20 cellular contexts compared by ENCODE assay signal in the genomic region with DNA sequence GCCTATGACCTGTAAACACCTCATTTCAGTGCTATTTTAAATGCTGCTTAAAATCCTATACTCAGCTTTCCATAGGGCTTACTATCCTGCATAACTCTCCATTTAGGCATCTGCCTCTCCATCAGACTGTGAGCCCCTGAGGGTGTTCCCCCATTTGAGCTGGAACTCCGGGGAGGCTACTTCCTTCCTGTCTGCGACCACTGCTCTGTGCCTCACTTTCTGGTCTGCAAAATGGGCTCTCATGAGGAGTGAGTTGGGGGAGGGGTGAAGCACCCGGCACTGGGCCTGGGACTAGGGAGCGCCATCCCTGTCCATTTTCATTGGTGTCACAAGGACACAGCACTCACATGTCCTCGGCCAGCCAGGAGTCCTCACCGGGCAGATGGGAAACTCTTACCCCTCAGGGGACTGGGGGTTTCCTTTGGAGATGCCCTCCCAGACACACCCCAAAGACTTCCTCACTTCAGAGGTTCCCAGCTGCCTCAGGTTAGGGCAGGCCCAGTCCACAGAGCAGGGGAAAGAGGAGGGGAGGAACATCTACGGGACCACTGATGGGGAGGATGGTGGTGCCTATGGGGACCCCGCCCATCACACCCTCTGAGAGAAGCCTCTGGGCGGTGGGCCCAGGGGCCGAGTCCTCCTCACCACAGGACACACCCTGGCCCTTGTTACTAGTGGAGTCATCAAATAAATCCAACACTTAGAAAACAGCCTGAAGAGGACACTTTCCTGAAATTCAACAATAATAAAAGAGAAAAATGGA.
"Had no signal": no experiment of that assay in that cellular context is flagged by ENCODE, and none has a peak within 500 bp of the region (broad histone marks: within the 10 kb centered on the region; RNA-seq: fewer than 3 reads in every experiment).

No MANE protein-coding gene starts in this region.

- H3K9me3 ChIP-seq: psoas muscle, testis had no signal

- ATAC-seq: left lung; psoas muscle; sciatic nerve; stimulated activated naive B cell treated with anti-CD40 and anti-IgM and Interleukin-4, amounts not matched to agents 10 μg/mL and 1 μg/mL and 100 μg/mL, for 72 hours; stimulated activated naive CD8-positive, alpha-beta T cell treated with anti-CD3 and anti-CD28 coated beads, Interleukin-15, amount 100 ng/mL, for 72 hours had no signal

- H3K4me1 ChIP-seq: left lung, lower lobe of right lung, parathyroid adenoma, psoas muscle, testis, tibial nerve had no signal

- H3K4me3 ChIP-seq: hepatocyte, left lung, lower lobe of right lung, psoas muscle, testis, tibial nerve had no signal

- H3K36me3 ChIP-seq: left lung, lower lobe of right lung, tibial nerve had no signal

- H2AFZ ChIP-seq: hepatocyte, parathyroid adenoma had no signal

- H3K79me2 ChIP-seq: hepatocyte, parathyroid adenoma had no signal

- FAIRE-seq: colon had no signal

- H3K27ac ChIP-seq: hepatocyte, left lung, lower lobe of right lung, parathyroid adenoma, psoas muscle, testis, tibial nerve had no signal

- H3K9ac ChIP-seq: parathyroid adenoma had no signal

- DNase-seq: cerebellar nuclear complex; effector CD8-positive, alpha-beta T cell; foreskin melanocyte; left lung; lower lobe of right lung; mesenchymal stem cell; midbrain; occipital lobe; psoas muscle; retina; stimulated activated CD4-positive, alpha-beta T cell treated with anti-CD3 and anti-CD28 coated beads, Interleukin-2, amount 100 ng/mL, for 24 hours; stimulated activated CD4-positive, alpha-beta T cell treated with anti-CD3 and anti-CD28 coated beads, Interleukin-4, amount 100 ng/mL, for 4 hours; stimulated activated naive B cell treated with anti-CD40 and anti-IgM and Interleukin-4, amounts not matched to agents 10 μg/mL and 1 μg/mL and 100 μg/mL, for 72 hours; stimulated activated naive CD8-positive, alpha-beta T cell treated with anti-CD3 and anti-CD28 coated beads, Interleukin-15, amount 100 ng/mL, for 72 hours; testis had no signal

- H3K27me3 ChIP-seq: testis, tibial nerve had no signal

- H3K4me2 ChIP-seq: hepatocyte had no signal
